In genomic region chr2:47782557-47783490, GRCh38 we compare ENCODE assay signal across 8 cellular contexts. TPM values are rescaled to one million over a fixed set of nuclear protein-coding genes. Genes with fewer than 3 reads are reported as not detected.
DNase-seq lines count a peak whose midpoint lies in the region; ATAC-seq and TF ChIP-seq lines count a peak whose summit lies in the region.

MSH6 (plus strand) TSS chr2:47783145; CDS start chr2:47783234, 89 bp downstream.

- H3K36me3 ChIP-seq in GM06990 (ENCODE audit: control insufficient read depth, insufficient read depth, low read length) (no peaks in the 10 kb centered on the region), SK-N-MC (ENCODE audit: insufficient read depth, low read length) (peaks cover 36% of the 10 kb centered on the region)

- no peaks in the 10 kb centered on the region for H3K27me3 ChIP-seq in GM06990 (replicated peaks; ENCODE audit: control insufficient read depth, insufficient read depth, low read length)

- no peaks in the 10 kb centered on the region for H3K9me3 Mint-ChIP-seq in HFFc6

- H3K9me3 ChIP-seq in SK-N-MC (ENCODE audit: low read depth, low read length): no peaks in the 10 kb centered on the region

- H3K4me3 ChIP-seq in GM06990 (replicated peaks; ENCODE audit: low read depth, low read length): peak within 1 kb of the TSS; percentile 93
- peak within 1 kb of the TSS; percentile 95 for H3K4me3 ChIP-seq in SK-N-MC

- peak within 1 kb of the TSS; percentile 89 for H3K4me3 Mint-ChIP-seq in HFFc6

- peaks cover 13% of the 10 kb centered on the region for H3K36me3 Mint-ChIP-seq in HFFc6 (ENCODE audit: low read depth)

- H3K27ac ChIP-seq in SK-N-MC (peak within 1 kb of the TSS; percentile 91), temporal lobe (ENCODE audit: low read depth, low read length) (peak within 1 kb of the TSS; percentile 87)

- H3K27ac Mint-ChIP-seq in HFFc6: peak within 1 kb of the TSS; percentile 84

- H3K27me3 Mint-ChIP-seq in HFFc6 (ENCODE audit: insufficient read depth): no peaks in the 10 kb centered on the region; the same call in none of the 2 replicates

- peak; percentile 93 for ATAC-seq in omental fat pad (ENCODE audit: low FRiP score)

- H3K9ac ChIP-seq in SK-N-MC (ENCODE audit: insufficient read length): peak within 1 kb of the TSS; percentile 95

- H3K4me1 Mint-ChIP-seq in HFFc6 (ENCODE audit: low read depth): peaks cover 14% of the 10 kb centered on the region

- peak; percentile 95 for DNase-seq in GM06990 (ENCODE audit: extremely low read depth, insufficient read length)
- peak; percentile 77 for DNase-seq in HFFc6
- DNase-seq in NAMALWA (ENCODE audit: low spot score): peak; percentile 94
- DNase-seq in SK-N-MC (ENCODE audit: low read depth, low spot score): peak; percentile 16
- peak; percentile 91 for DNase-seq in activated naive CD4-positive, alpha-beta T cell treated with anti-CD3 and anti-CD28 coated beads, Interleukin-2, amount 50 U/mL, for 16 hours
- peak; percentile 98 for DNase-seq in germinal center (ENCODE audit: low spot score)
- DNase-seq in omental fat pad (ENCODE audit: low spot score): peak; percentile 54

- TF ChIP-seq CTCF in GM06990 (IDR thresholded peaks at IDR 0.05; ENCODE audit: insufficient read depth, low read length, poor library complexity, severe bottlenecking) (no peak), HFFc6 (IDR thresholded peaks at IDR 0.05) (no peak), omental fat pad (IDR thresholded peaks at IDR 0.05) (no peak)

RNA-seq across cellular contexts. Expression of gene MSH6, which starts in this region (rescaled TPM):
- 10 to 100 TPM; 47.6 to 62.1 (median 57.3) TPM for total RNA-seq in HFFc6 (2021; fragmentation: NEBNext Ultra II Directional; extraction: Animal tissue kit (Norgen Biotek cat#: 25700))
- total RNA-seq in omental fat pad: 10 to 100 TPM; 26.9 to 36.4 (median 29.4) TPM
- total RNA-seq in temporal lobe: 44.7 TPM

Comparison
In these comparisons a context has a peak if more than half of its experiments do, and no peak if none do; other contexts are left out.
1. Peak in every context shown above with its lines: DNase-seq, ATAC-seq, H3K4me3 ChIP-seq and H3K27ac ChIP-seq.
2. DNase-seq: peak in every context shown above with its lines; median percentile 98 in germinal center; 95 in GM06990; 94 in NAMALWA; 91 in activated naive CD4-positive, alpha-beta T cell treated with anti-CD3 and anti-CD28 coated beads, Interleukin-2, amount 50 U/mL, for 16 hours; 77 in HFFc6; 54 in omental fat pad; 16 in SK-N-MC.